Comparison of ENCODE assay signal across 1 cellular context in the genomic region with DNA sequence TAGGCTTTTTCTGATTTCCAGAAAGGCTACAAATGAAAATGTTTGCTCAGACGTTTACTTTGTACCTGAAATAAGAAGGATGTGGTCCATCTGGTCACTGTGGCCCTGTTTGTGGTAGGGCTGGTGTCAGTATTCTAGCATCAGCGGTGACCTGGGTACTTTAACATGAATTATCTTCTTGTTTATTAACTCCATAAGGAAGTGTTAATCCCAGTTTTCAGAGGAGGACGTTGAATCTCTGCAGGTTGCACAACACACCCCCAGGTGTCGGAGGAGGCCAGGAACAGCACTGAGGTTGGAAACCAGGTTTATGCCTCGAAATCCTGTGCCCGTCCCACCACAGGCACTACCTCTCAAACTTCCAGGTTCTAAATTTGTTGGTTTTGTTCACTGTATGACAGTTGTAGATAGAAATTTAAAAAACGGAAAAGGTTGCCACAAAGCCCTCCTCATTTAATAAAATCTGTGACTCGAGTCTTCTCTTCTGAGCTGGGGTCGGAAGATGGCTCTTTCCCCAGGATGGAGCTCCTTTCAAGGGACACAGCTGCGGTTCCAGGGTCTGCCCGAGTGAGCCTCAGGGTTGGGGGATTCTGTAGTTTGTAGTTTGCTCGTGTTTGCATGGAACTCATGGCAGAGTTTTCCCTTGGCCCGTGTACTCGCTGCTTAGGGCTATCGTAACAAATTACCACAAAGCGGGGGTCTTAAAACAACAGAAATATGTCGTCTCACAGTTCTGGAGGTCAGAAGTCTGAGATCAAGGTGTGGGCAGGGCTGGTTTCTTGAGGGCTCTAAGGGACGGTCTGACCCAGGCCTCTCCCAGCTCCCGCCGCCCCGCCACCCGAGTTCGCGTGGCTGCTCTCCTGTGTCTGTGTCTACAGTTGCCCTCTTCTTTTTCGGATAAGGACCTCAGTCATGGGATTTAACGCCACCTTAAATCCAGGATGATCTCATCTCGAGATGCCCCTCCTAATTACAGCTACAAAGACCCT.
TF ChIP-seq lines count a peak whose summit lies in the region.

No MANE protein-coding gene starts in this region.

TF ChIP-seq in K562, 482 proteins besides CTCF, POLR2A, EP300 and RAD21 (continued from another document):
- no peak for TF ChIP-seq HCFC1 (IDR thresholded peaks at IDR 0.05; ENCODE audit: low read depth, low read length)
